14 cellular contexts compared by ENCODE assay signal in genomic region chr13:87107626-87108025, GRCh38.
DNase-seq lines count a peak whose midpoint lies in the region; ATAC-seq, FAIRE-seq and TF ChIP-seq lines count a peak whose summit lies in the region.
"Had no signal": no experiment of that assay in that cellular context is flagged by ENCODE, and none has a peak within 500 bp of the region (broad histone marks: within the 10 kb centered on the region; RNA-seq: fewer than 3 reads in every experiment).

No MANE protein-coding gene starts in this region.

- no peaks in the 10 kb centered on the region for H3K4me1 ChIP-seq in Karpas-422 (ENCODE audit: low read length)
- H3K4me1 ChIP-seq in astrocyte (ENCODE audit: insufficient read depth, low read length), result no peaks in the 10 kb centered on the region
- H3K4me1 ChIP-seq: A549 had no signal

- H3K79me2 ChIP-seq in Karpas-422 (ENCODE audit: low read length) (no peaks in the 10 kb centered on the region), astrocyte (ENCODE audit: insufficient read depth, low read length) (no peaks in the 10 kb centered on the region)

- no peak overlapping the region for H3K27ac ChIP-seq in Karpas-422 (ENCODE audit: low read length)
- no peak overlapping the region for H3K27ac ChIP-seq in astrocyte (ENCODE audit: low read depth, low read length)
- H3K27ac ChIP-seq: A549 had no signal

- DNase-seq in Karpas-422, result no peak
- DNase-seq in astrocyte (ENCODE audit: low read depth), result peak; percentile 69
- DNase-seq in nephron progenitor cell, result no peak
- no peak for DNase-seq in NCI-H2029 (lab: John Stamatoyannopoulos, UW)
- DNase-seq in GDM1 (lab: John Stamatoyannopoulos, UW), result no peak
- DNase-seq: CD8-positive, alpha-beta T cell; COR-L47; DND-41; GF-D8; H9 had no signal

- no peaks in the 10 kb centered on the region for H3K9me3 Mint-ChIP-seq in astrocyte (ENCODE audit: unreplicated experiment)
- H3K9me3 Mint-ChIP-seq in nephron progenitor cell, result no peaks in the 10 kb centered on the region
- H3K9me3 Mint-ChIP-seq: CD8-positive, alpha-beta T cell; GM23338; H9 had no signal

- H3K4me3 Mint-ChIP-seq in astrocyte (ENCODE audit: unreplicated experiment) (no peak overlapping the region), nephron progenitor cell (no peak overlapping the region)
- H3K4me3 Mint-ChIP-seq: CD14-positive monocyte; CD8-positive, alpha-beta T cell; GM23338; H9 had no signal

- H3K36me3 Mint-ChIP-seq in astrocyte (ENCODE audit: low read depth, unreplicated experiment) (no peaks in the 10 kb centered on the region), nephron progenitor cell (ENCODE audit: low read depth) (no peaks in the 10 kb centered on the region)
- H3K36me3 Mint-ChIP-seq: CD14-positive monocyte; CD8-positive, alpha-beta T cell had no signal

- H3K36me3 ChIP-seq in Karpas-422 (ENCODE audit: insufficient read depth, low read length), result no peaks in the 10 kb centered on the region
- H3K36me3 ChIP-seq in astrocyte (ENCODE audit: insufficient read depth, low read length), result no peaks in the 10 kb centered on the region

- H3K4me3 ChIP-seq in Karpas-422 (ENCODE audit: low read length), result no peak overlapping the region
- no peak overlapping the region for H3K4me3 ChIP-seq in astrocyte (ENCODE audit: insufficient read depth, low read depth, low read length)
- H3K4me3 ChIP-seq: A549, GM23338 had no signal

- no peak overlapping the region for H3K4me2 ChIP-seq in Karpas-422 (ENCODE audit: low read depth, low read length, poor library complexity, severe bottlenecking)
- no peak overlapping the region for H3K4me2 ChIP-seq in astrocyte (ENCODE audit: low read length)
- H3K4me2 ChIP-seq: A549, GM23338 had no signal

- peak overlapping the region; percentile 97 for H2AFZ ChIP-seq in Karpas-422 (ENCODE audit: low read length)
- H2AFZ ChIP-seq in astrocyte (ENCODE audit: low read depth, low read length), result no peak overlapping the region
- H2AFZ ChIP-seq: GM23338 had no signal

- H3K4me1 Mint-ChIP-seq in astrocyte (ENCODE audit: low read depth, unreplicated experiment) (peaks cover 12% of the 10 kb centered on the region), nephron progenitor cell (no peaks in the 10 kb centered on the region)
- H3K4me1 Mint-ChIP-seq: CD14-positive monocyte had no signal

- no peaks in the 10 kb centered on the region; the same call in 1 of the 2 replicates for H3K9me3 ChIP-seq in Karpas-422 (ENCODE audit: low read length)
- no peaks in the 10 kb centered on the region for H3K9me3 ChIP-seq in astrocyte (ENCODE audit: insufficient read depth, low read depth, low read length)
- H3K9me3 ChIP-seq: A549 had no signal

- H3K27ac Mint-ChIP-seq in astrocyte (ENCODE audit: unreplicated experiment) (peak overlapping the region; percentile 6), nephron progenitor cell (peak overlapping the region; percentile 8)
- H3K27ac Mint-ChIP-seq: CD14-positive monocyte; CD8-positive, alpha-beta T cell; GM23338; H9 had no signal

- TF ChIP-seq CTCF in astrocyte (IDR thresholded peaks at IDR 0.05; ENCODE audit: insufficient read depth, low read depth, low read length), result no peak
- TF ChIP-seq CTCF in nephron progenitor cell (IDR thresholded peaks at IDR 0.05), result no peak

- H3K27me3 Mint-ChIP-seq in astrocyte (ENCODE audit: low read depth, unreplicated experiment), result no peaks in the 10 kb centered on the region
- H3K27me3 Mint-ChIP-seq in nephron progenitor cell (ENCODE audit: low read depth, poor library complexity), result no peaks in the 10 kb centered on the region

- no peaks in the 10 kb centered on the region for H4K20me1 ChIP-seq in Karpas-422 (ENCODE audit: insufficient read depth, low read depth, low read length)
- no peaks in the 10 kb centered on the region for H4K20me1 ChIP-seq in astrocyte (ENCODE audit: insufficient read depth, low read length)

- H3K9ac ChIP-seq in Karpas-422 (ENCODE audit: low read length) (no peak overlapping the region), astrocyte (ENCODE audit: low read length) (no peak overlapping the region)

- no peak for ATAC-seq in GM19452 (IDR thresholded peaks at IDR 0.05; ENCODE audit: unreplicated experiment)
- ATAC-seq: A549; CD8-positive, alpha-beta T cell; GM23338 had no signal

- FAIRE-seq in astrocyte (lab: Jason Lieb, UNC), result no peak
- FAIRE-seq: A549 had no signal

- H3K27me3 ChIP-seq in Karpas-422 (ENCODE audit: low read length), result no peaks in the 10 kb centered on the region
- no peaks in the 10 kb centered on the region for H3K27me3 ChIP-seq in astrocyte (ENCODE audit: insufficient read depth, low read length)

- no peaks in the 10 kb centered on the region for H3K9me2 ChIP-seq in Karpas-422 (replicated peaks; ENCODE audit: insufficient read depth, low read length)
